ENCODE assay signal across 9 cellular contexts in the genomic region with DNA sequence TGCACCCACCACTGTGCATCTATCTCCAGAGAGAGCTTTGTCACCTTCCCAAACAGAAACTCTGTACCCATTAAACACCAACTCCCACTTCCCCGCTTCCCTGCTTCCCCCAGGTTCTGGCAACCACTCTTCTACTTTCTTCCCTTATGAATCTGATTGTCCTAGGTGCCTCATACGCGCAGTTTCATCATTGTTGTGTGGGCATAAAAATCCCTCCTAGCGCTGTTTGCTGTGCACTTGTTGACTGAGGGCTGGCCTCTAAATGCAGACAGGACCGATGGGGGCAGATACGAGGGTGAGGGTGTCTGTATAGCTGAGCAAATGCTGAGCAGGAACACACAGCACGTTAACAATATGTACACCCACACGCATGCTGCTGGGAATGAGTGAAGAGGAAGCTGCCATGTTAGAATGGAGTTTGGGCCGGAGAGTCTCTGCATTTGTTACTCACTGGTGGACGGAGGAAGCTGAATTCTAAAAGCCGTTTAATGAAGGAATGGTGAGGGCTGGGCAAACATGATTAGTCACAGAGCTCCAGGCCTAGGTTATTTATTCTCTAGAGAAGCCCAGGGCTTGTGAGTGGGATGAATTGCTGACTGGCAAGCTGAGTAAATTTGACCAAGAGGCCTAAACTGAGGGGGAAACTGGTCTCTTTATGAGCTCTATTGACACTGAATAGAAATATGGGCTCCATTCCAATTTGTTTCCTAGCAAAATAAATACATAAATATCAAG.
DNase-seq lines count a peak whose midpoint lies in the region; ATAC-seq and TF ChIP-seq lines count a peak whose summit lies in the region.
"Had no signal": no experiment of that assay in that cellular context is flagged by ENCODE, and none has a peak within 500 bp of the region (broad histone marks: within the 10 kb centered on the region; RNA-seq: fewer than 3 reads in every experiment).

No MANE protein-coding gene starts in this region.

- DNase-seq in IMR-90 (peak; percentile 50), right atrium auricular region (ENCODE audit: low spot score) (no peak), stomach (no peak)
- no peak for DNase-seq in activated T-cell treated with anti-CD3 and anti-CD28 coated beads, Interleukin-2, amount 50 U/mL, for 48 hours
- DNase-seq in effector CD8-positive, alpha-beta T cell (lab: John Stamatoyannopoulos, UW) = no peak
- DNase-seq: stimulated activated naive CD4-positive, alpha-beta T cell had no signal

- peak overlapping the region; percentile 42; the same call in 1 of the 2 replicates for H3K4me2 ChIP-seq in IMR-90 (ENCODE audit: low read depth, low read length)

- BruUV-seq in IMR-90 (replicated peaks; lab: Mats Ljungman, UMichigan) = no TSS peak

- dilution Hi-C loops in IMR-90 (cut with HindIII; ENCODE audit: low sequenced_read_pairs, unreplicated experiment) = no loop called here

- H4K5ac ChIP-seq in IMR-90 (ENCODE audit: low read depth, low read length) = peak overlapping the region; percentile 92

- WGBS in IMR-90 (ENCODE audit: extremely low coverage in 2 of 2, insufficient read length in 1 of 2), 2 experiments = 77% methylated on average over 4 of the region's 11 CpGs; no CpG with 5 or more reads in 1 of the 2 experiments
- 29 to 60% (median 38%) methylated on average over 11 of the region's 11 CpGs for WGBS in stomach, 5 donors

- TF ChIP-seq CTCF in IMR-90 (conservative IDR thresholded peaks at IDR 0.05; ENCODE audit: low read depth, low read length) (no peak), right atrium auricular region (IDR thresholded peaks at IDR 0.05) (no peak), stomach (IDR thresholded peaks at IDR 0.05) (no peak)

- no peaks in the 10 kb centered on the region for H3K9me3 ChIP-seq in IMR-90 (ENCODE audit: control insufficient read depth, insufficient read depth, low read length)
- H3K9me3 ChIP-seq in right atrium auricular region = no peaks in the 10 kb centered on the region
- no peaks in the 10 kb centered on the region for H3K9me3 ChIP-seq in stomach

- H3K4ac ChIP-seq in IMR-90 (ENCODE audit: low read depth, low read length) = peak overlapping the region; percentile 82

- in situ Hi-C loops in IMR-90 (cut with MboI; ENCODE audit: low sequenced_read_pairs) = no loop called here

- TF ChIP-seq EP300 in stomach (IDR thresholded peaks at IDR 0.05) = no peak

- H2AFZ ChIP-seq in IMR-90 (replicated peaks; ENCODE audit: low read length, poor library complexity) = peak overlapping the region; percentile 74

- intact Hi-C loops in IMR-90 (cut with micrococcal nuclease) (no loop called here), stomach (cut with DNase I; ENCODE audit: low total_unique reads) (no loop called here)

- H3K9ac ChIP-seq in IMR-90 (ENCODE audit: low read depth, low read length) = no peak overlapping the region; the same call in 1 of the 2 replicates

- H3K79me1 ChIP-seq in IMR-90 (ENCODE audit: low read depth in 1 of 2, low read length in 2 of 2) = no peaks in the 10 kb centered on the region

- no peak for TF ChIP-seq RAD21 in IMR-90 (IDR thresholded peaks at IDR 0.05; ENCODE audit: low read length)

- H2AK5ac ChIP-seq in IMR-90 (ENCODE audit: low read depth, low read length) = peak overlapping the region; percentile 5; the same call in 1 of the 2 replicates

- CTCF ChIA-PET in IMR-90 (lab: Yijun Ruan, JAX) = interaction anchor here (0.7 kb wide), 1 partner anchor 49 kb away, joined by 3 read pairs; no protein-coding TSS in a partner anchor

- H3K27me3 ChIP-seq in IMR-90 (ENCODE audit: control insufficient read depth, insufficient read depth, low read length) (no peaks in the 10 kb centered on the region), right atrium auricular region (no peaks in the 10 kb centered on the region), stomach (no peaks in the 10 kb centered on the region)

- no peak overlapping the region; the same call in 1 of the 2 replicates for H3K14ac ChIP-seq in IMR-90 (replicated peaks; ENCODE audit: low read depth, low read length)

- H4K91ac ChIP-seq in IMR-90 (ENCODE audit: insufficient read depth, low read depth, low read length) = peak overlapping the region; percentile 54

- H3K27ac ChIP-seq in IMR-90 (ENCODE audit: insufficient read depth, low read length) (peak overlapping the region; percentile 74), right atrium auricular region (peak overlapping the region; percentile 68 to 86), stomach (peak overlapping the region; percentile 32 to 78 (median 54))

- peak overlapping the region; percentile 93 for H3K18ac ChIP-seq in IMR-90 (ENCODE audit: low read depth, low read length)

- 0 out of 2 replicates have a peak overlapping the region, but pooled peaks have one; percentile 10 for H3K23ac ChIP-seq in IMR-90 (ENCODE audit: low read depth, low read length)

- H2BK5ac ChIP-seq in IMR-90 (ENCODE audit: low read depth, low read length, poor library complexity, severe bottlenecking) = peak overlapping the region; percentile 95

- peak overlapping the region; percentile 79 for H2BK120ac ChIP-seq in IMR-90 (ENCODE audit: low read depth, low read length)

- H4K8ac ChIP-seq in IMR-90 (ENCODE audit: low read depth in 2 of 2, low read length in 2 of 2) = peak overlapping the region; percentile 28 to 57; a peak in 3 of 4 replicates

- H4K20me1 ChIP-seq in IMR-90 (ENCODE audit: insufficient read depth, low read length) = no peaks in the 10 kb centered on the region

- H2BK15ac ChIP-seq in IMR-90 (ENCODE audit: low read depth, low read length) = peak overlapping the region; percentile 43; the same call in 1 of the 3 replicates

- ATAC-seq in IMR-90 (ENCODE audit: low read depth) = peak; percentile 80
- ATAC-seq in SK-N-SH treated with all-trans-retinoic acid at 6 μM for 48 hours = peak; percentile 41
- no peak for ATAC-seq in GM21381 (IDR thresholded peaks at IDR 0.05; ENCODE audit: unreplicated experiment)
- ATAC-seq in HG02973 (IDR thresholded peaks at IDR 0.05; ENCODE audit: unreplicated experiment) = no peak

- H2AK9ac ChIP-seq in IMR-90 (replicated peaks; ENCODE audit: low read depth, low read length, poor library complexity) = peak overlapping the region; percentile 4

- POLR2A ChIA-PET in IMR-90 (lab: Charles Lee; ENCODE audit: unreplicated experiment) = no interaction called here

- H2BK20ac ChIP-seq in IMR-90 (ENCODE audit: low read depth, low read length) = peak overlapping the region; percentile 54

- H3K56ac ChIP-seq in IMR-90 (ENCODE audit: extremely low read depth, insufficient read depth, low read length) = peak overlapping the region; percentile 25; the same call in 1 of the 2 replicates

- no peak for TF ChIP-seq POLR2A in IMR-90 (IDR thresholded peaks at IDR 0.05; ENCODE audit: low read depth, low read length)
- TF ChIP-seq POLR2A in stomach (IDR thresholded peaks at IDR 0.05) = no peak

- H3K4me1 ChIP-seq in IMR-90 (ENCODE audit: control insufficient read depth, insufficient read depth, low read length) = peaks cover 6% of the 10 kb centered on the region
- H3K4me1 ChIP-seq in right atrium auricular region = peaks cover 0 to 16% of the 10 kb centered on the region in 2 donors
- H3K4me1 ChIP-seq in stomach = peaks cover 0 to 20% (median 12%) of the 10 kb centered on the region in 4 donors

- peaks cover 6% of the 10 kb centered on the region for H3K9me1 ChIP-seq in IMR-90 (ENCODE audit: insufficient read depth, low read length)

- H3K4me3 ChIP-seq in IMR-90 (ENCODE audit: insufficient read depth, low read depth, low read length) (no peak overlapping the region), right atrium auricular region (no peak overlapping the region), stomach (no peak overlapping the region)

- no peaks in the 10 kb centered on the region for H3K36me3 ChIP-seq in IMR-90 (ENCODE audit: control insufficient read depth, insufficient read depth, low read length)
- no peaks in the 10 kb centered on the region for H3K36me3 ChIP-seq in right atrium auricular region
- H3K36me3 ChIP-seq in stomach = no peaks in the 10 kb centered on the region

TF ChIP-seq in IMR-90, 13 proteins besides CTCF, POLR2A, EP300 and RAD21:
- TF ChIP-seq MAZ (IDR thresholded peaks at IDR 0.05; ENCODE audit: borderline replicate concordance, low read depth, low read length) (no peak), MAFK (IDR thresholded peaks at IDR 0.05; ENCODE audit: low read depth, low read length) (peak; percentile 37; the same call in 1 of the 2 replicates)

TF ChIP-seq in SK-N-SH treated with all-trans-retinoic acid at 6 μM for 48 hours, 23 proteins besides CTCF, POLR2A, EP300 and RAD21:
- TF ChIP-seq CSDC2 (CRISPR knock-in tag; IDR thresholded peaks at IDR 0.05) (0 out of 2 replicates have a peak, but pooled peaks have one; percentile 42), POU6F1 (CRISPR knock-in tag; IDR thresholded peaks at IDR 0.05; ENCODE audit: borderline replicate concordance, low read depth) (no peak)

Comparison
In these comparisons a context has a peak if more than half of its experiments do, and no peak if none do; other contexts are left out.
1. ATAC-seq: peak in IMR-90 (single experiment) and SK-N-SH treated with all-trans-retinoic acid at 6 μM for 48 hours (single experiment); none in GM21381 (single experiment) and HG02973 (single experiment).
2. Peak in every context shown above with its lines, with median percentiles within 50 percentile points of each other: H3K27ac ChIP-seq.